In genomic region chr3:72129384-72130094, GRCh38 we compare ENCODE assay signal across 21 cellular contexts.
A peak's percentile ranks its signal among the peaks of the same experiment; 100 is the strongest.
DNase-seq lines count a peak whose midpoint lies in the region; ATAC-seq, FAIRE-seq and TF ChIP-seq lines count a peak whose summit lies in the region.
"Had no signal": no experiment of that assay in that cellular context is flagged by ENCODE, and none has a peak within 500 bp of the region (broad histone marks: within the 10 kb centered on the region; RNA-seq: fewer than 3 reads in every experiment).

No MANE protein-coding gene starts in this region.

- no peak for TF ChIP-seq CTCF in ascending aorta (IDR thresholded peaks at IDR 0.05)
- TF ChIP-seq CTCF in endothelial cell of umbilical vein (IDR thresholded peaks at IDR 0.05; ENCODE audit: extremely low read depth in 1 of 2, insufficient read depth in 1 of 2, low read depth in 1 of 2, low read length in 2 of 2), result no peak
- TF ChIP-seq CTCF in osteoblast (IDR thresholded peaks at IDR 0.05; ENCODE audit: extremely low read depth, low read depth, low read length), result no peak

- H3K9ac ChIP-seq in endothelial cell of umbilical vein (replicated peaks; ENCODE audit: extremely low read depth, insufficient read depth, low read length), result no peak overlapping the region

- dilution Hi-C loops in endothelial cell of umbilical vein (cut with MboI; ENCODE audit: extremely low pct_ligation_motif_present, low sequenced_read_pairs), result no loop called here

- no peaks in the 10 kb centered on the region for H3K9me1 ChIP-seq in endothelial cell of umbilical vein (replicated peaks; ENCODE audit: control insufficient read depth, extremely low read depth, insufficient read depth, low read length)

- H3K27ac ChIP-seq in ascending aorta (peak overlapping the region; percentile 51 to 67), endothelial cell of umbilical vein (ENCODE audit: insufficient read depth, low read depth, low read length) (no peak overlapping the region), osteoblast (ENCODE audit: low read depth, low read length) (peak overlapping the region; percentile 55)
- H3K27ac ChIP-seq: neutrophil, testis had no signal

- H3K27me3 ChIP-seq in ascending aorta, result no peaks in the 10 kb centered on the region
- H3K27me3 ChIP-seq in endothelial cell of umbilical vein (ENCODE audit: control insufficient read depth in 2 of 2, insufficient read depth in 2 of 2, low read length in 2 of 2), result peaks cover 0 to 5% of the 10 kb centered on the region in 2 experiments
- H3K27me3 ChIP-seq in osteoblast (ENCODE audit: insufficient read depth, low read length), result no peaks in the 10 kb centered on the region
- H3K27me3 ChIP-seq: heart right ventricle, neutrophil, testis had no signal

- H3K4me1 ChIP-seq in ascending aorta (peaks cover 14 to 15% of the 10 kb centered on the region in 2 donors), endothelial cell of umbilical vein (ENCODE audit: control insufficient read depth, extremely low read depth, insufficient read depth, low read length) (no peaks in the 10 kb centered on the region), osteoblast (ENCODE audit: insufficient read depth, low read length) (peaks cover 31% of the 10 kb centered on the region)
- H3K4me1 ChIP-seq: testis had no signal

- CTCF ChIA-PET in endothelial cell of umbilical vein (lab: Charles Lee), result no interaction called here

- FAIRE-seq in endothelial cell of umbilical vein (lab: Jason Lieb, UNC) (no peak), urothelium cell line (lab: Jason Lieb, UNC) (peak; percentile 87)
- FAIRE-seq: GM12892, K562, TTC549 had no signal

- no peaks in the 10 kb centered on the region for H3K79me2 ChIP-seq in endothelial cell of umbilical vein (ENCODE audit: control insufficient read depth, insufficient read depth, low read length)
- H3K79me2 ChIP-seq in osteoblast (ENCODE audit: insufficient read depth, low read length), result no peaks in the 10 kb centered on the region

- no peak overlapping the region for H3K4me3 ChIP-seq in ascending aorta
- no peak overlapping the region for H3K4me3 ChIP-seq in endothelial cell of umbilical vein (replicated peaks in 1 of 3; ENCODE audit: insufficient read depth in 1 of 3, low read depth in 1 of 3, low read length in 3 of 3)
- no peak overlapping the region for H3K4me3 ChIP-seq in osteoblast (ENCODE audit: insufficient read depth, low read length)
- H3K4me3 ChIP-seq: heart right ventricle, K562, testis had no signal

- TF ChIP-seq POLR2A in endothelial cell of umbilical vein (IDR thresholded peaks at IDR 0.05; ENCODE audit: low read depth, low read length), result no peak

- POLR2A ChIA-PET in endothelial cell of umbilical vein (lab: Charles Lee), result no interaction called here

- no peak overlapping the region for H2AFZ ChIP-seq in endothelial cell of umbilical vein (ENCODE audit: low read depth, low read length)
- H2AFZ ChIP-seq in osteoblast (ENCODE audit: low read length), result no peak overlapping the region

- no TSS peak for BruUV-seq in endothelial cell of umbilical vein (replicated peaks; lab: Mats Ljungman, UMichigan)

- H3K4me2 ChIP-seq in endothelial cell of umbilical vein (ENCODE audit: insufficient read depth, low read length) (no peak overlapping the region), osteoblast (ENCODE audit: insufficient read depth, low read length) (peak overlapping the region; percentile 8)

- no peaks in the 10 kb centered on the region for H3K9me3 ChIP-seq in ascending aorta
- no peaks in the 10 kb centered on the region for H3K9me3 ChIP-seq in endothelial cell of umbilical vein (replicated peaks; ENCODE audit: control insufficient read depth, insufficient read depth, low read length)
- H3K9me3 ChIP-seq in osteoblast (ENCODE audit: low read depth, low read length), result no peaks in the 10 kb centered on the region
- H3K9me3 ChIP-seq: neutrophil, testis had no signal

- H3K36me3 ChIP-seq in ascending aorta, result no peaks in the 10 kb centered on the region
- no peaks in the 10 kb centered on the region for H3K36me3 ChIP-seq in endothelial cell of umbilical vein (ENCODE audit: control insufficient read depth in 2 of 2, extremely low read depth in 1 of 2, insufficient read depth in 2 of 2, low read length in 2 of 2)
- no peaks in the 10 kb centered on the region for H3K36me3 ChIP-seq in osteoblast (ENCODE audit: insufficient read depth, low read length)
- H3K36me3 ChIP-seq: heart right ventricle, neutrophil had no signal

- intact Hi-C loops in ascending aorta (cut with DNase I) (loop anchor here (2.0 kb wide), 1 partner anchor 25 kb away; no protein-coding TSS in a partner anchor), endothelial cell of umbilical vein (cut with micrococcal nuclease) (no loop called here)

- no peak for ATAC-seq in HG03175 (IDR thresholded peaks at IDR 0.05; ENCODE audit: unreplicated experiment)
- ATAC-seq in HG03469 (IDR thresholded peaks at IDR 0.05; ENCODE audit: unreplicated experiment), result no peak
- ATAC-seq: K562 had no signal

- H4K20me1 ChIP-seq in endothelial cell of umbilical vein (replicated peaks; ENCODE audit: control insufficient read depth, extremely low read depth, insufficient read depth, low read length) (no peaks in the 10 kb centered on the region), osteoblast (ENCODE audit: insufficient read depth, low read length) (no peaks in the 10 kb centered on the region)

- no peak for DNase-seq in ascending aorta (ENCODE audit: low spot score in 2 of 2)
- DNase-seq in endothelial cell of umbilical vein (ENCODE audit: low read depth, low spot score), result peak; percentile 73
- no peak for DNase-seq in osteoblast (ENCODE audit: insufficient read length, low spot score, missing footprints)
- DNase-seq in urothelium cell line (ENCODE audit: low spot score), result no peak
- no peak for DNase-seq in NOMO-1 treated with DMSO at 0.1 percent for 48 hours (lab: John Stamatoyannopoulos, UW; ENCODE audit: unreplicated experiment)
- DNase-seq: activated CD4-positive, alpha-beta T cell treated with anti-CD3 and anti-CD28 coated beads for 4 hours; activated naive CD8-positive, alpha-beta T cell treated with anti-CD3 and anti-CD28 coated beads, Interleukin-2, amount 10 ng/mL, durations not matched to agents 7 days and 5 days; DMS79; GOT3; heart right ventricle; NCI-H1694; NCI-H2171 treated with DMSO at 0.1 percent for 48 hours; NCI-H748 treated with DMSO at 0.1 percent for 48 hours; retina; testis had no signal

TF ChIP-seq in endothelial cell of umbilical vein, 7 proteins besides CTCF, POLR2A, EP300 and RAD21:
- TF ChIP-seq POLR2AphosphoS5 (IDR thresholded peaks at IDR 0.05; ENCODE audit: insufficient read depth, low read depth, low read length), result no peak
- TF ChIP-seq MAX (IDR thresholded peaks at IDR 0.05; ENCODE audit: insufficient read depth, insufficient read length), result no peak
- no peak for TF ChIP-seq JUN (IDR thresholded peaks at IDR 0.05; ENCODE audit: borderline replicate concordance, insufficient read depth, insufficient read length, low read depth)
- no peak for TF ChIP-seq FOS (IDR thresholded peaks at IDR 0.05; ENCODE audit: borderline replicate concordance, insufficient read depth, low read length)
- TF ChIP-seq GATA2 (IDR thresholded peaks at IDR 0.05; ENCODE audit: insufficient read depth, insufficient read length, low read depth, low read length), result no peak
- TF ChIP-seq MYC (IDR thresholded peaks at IDR 0.05; ENCODE audit: low read depth, low read length), result no peak
- no peak for TF ChIP-seq EZH2 (IDR thresholded peaks at IDR 0.05; ENCODE audit: borderline replicate concordance, low read depth, low read length, severe bottlenecking)
